In genomic region chr4:114512595-114513295, GRCh38 we compare ENCODE assay signal across 23 cellular contexts.
DNase-seq lines count a peak whose midpoint lies in the region; ATAC-seq, FAIRE-seq and TF ChIP-seq lines count a peak whose summit lies in the region.
"Had no signal": no experiment of that assay in that cellular context is flagged by ENCODE, and none has a peak within 500 bp of the region (broad histone marks: within the 10 kb centered on the region; RNA-seq: fewer than 3 reads in every experiment).

No MANE protein-coding gene starts in this region.

- no peak for TF ChIP-seq POLR2A in breast epithelium (IDR thresholded peaks at IDR 0.05)

- CTCF ChIA-PET in MCF 10A (lab: Yijun Ruan, JAX): interaction anchor here (0.6 to 1.5 kb wide), 3 partner anchors 18 to 146 kb away, joined by 3 to 4 read pairs (median 4); no protein-coding TSS in a partner anchor

- H3K4me1 ChIP-seq in breast epithelium (no peaks in the 10 kb centered on the region), neural progenitor cell (no peaks in the 10 kb centered on the region)
- H3K4me1 ChIP-seq: BLaER1 treated with 17β-estradiol and CSF1 and Interleukin-3, amounts not matched to agents 10 nM and 100 nM; Peyer's patch had no signal

- H3K27ac Mint-ChIP-seq in MCF 10A (ENCODE audit: low read depth, unreplicated experiment) (no peak overlapping the region), neural progenitor cell (no peak overlapping the region)
- H3K27ac Mint-ChIP-seq: GM23338 had no signal

- peak; percentile 25 for DNase-seq in MCF 10A (ENCODE audit: unreplicated experiment)
- DNase-seq in breast epithelium (ENCODE audit: low spot score in 2 of 2): no peak
- peak; percentile 11 for DNase-seq in RCC 7860 (ENCODE audit: low spot score)
- DNase-seq in foreskin melanocyte: peak; percentile 70
- no peak for DNase-seq in effector CD4-positive, alpha-beta T cell
- DNase-seq in neural progenitor cell (ENCODE audit: low spot score): no peak
- no peak for DNase-seq in NK-92 treated with Interleukin-12 subunit alpha and Interleukin-12 subunit beta, amount 100 ng/mL, for 24 hours (lab: John Stamatoyannopoulos, UW)
- DNase-seq: DMS153, KG1, MM.1S, NCI-H1105 treated with DMSO at 0.1 percent for 48 hours, NCI-H1930, NCI-H2171, NCI-H82, Peyer's patch, SW 1271 had no signal

- no peaks in the 10 kb centered on the region for H3K79me2 ChIP-seq in neural progenitor cell (ENCODE audit: low read depth)

- intact Hi-C loops in MCF 10A (cut with micrococcal nuclease) (loop anchor here (5.0 kb wide), 1 partner anchor 145 kb away; no protein-coding TSS in a partner anchor), breast epithelium (cut with DNase I; ENCODE audit: low total_unique reads) (no loop called here)

- H3K27ac ChIP-seq in breast epithelium (no peak overlapping the region), neural progenitor cell (no peak overlapping the region)
- H3K27ac ChIP-seq: 22Rv1; BLaER1 treated with 17β-estradiol and CSF1 and Interleukin-3, amounts not matched to agents 10 nM and 100 nM; HL-60; Peyer's patch had no signal

- no peaks in the 10 kb centered on the region for H3K9me3 ChIP-seq in breast epithelium
- no peaks in the 10 kb centered on the region for H3K9me3 ChIP-seq in neural progenitor cell (ENCODE audit: low read depth)
- H3K9me3 ChIP-seq: Peyer's patch had no signal

- H3K9ac ChIP-seq in neural progenitor cell: no peak overlapping the region
- H3K9ac ChIP-seq: BLaER1 treated with 17β-estradiol and CSF1 and Interleukin-3, amounts not matched to agents 10 nM and 100 nM had no signal

- no peaks in the 10 kb centered on the region for H3K36me3 Mint-ChIP-seq in MCF 10A (ENCODE audit: insufficient read depth, unreplicated experiment)
- H3K36me3 Mint-ChIP-seq in neural progenitor cell: peaks cover 3% of the 10 kb centered on the region

- POLR2A ChIA-PET in MCF 10A (lab: Yijun Ruan, JAX): interaction anchor here (0.7 kb wide), 1 partner anchor 434 kb away, joined by 3 read pairs; no protein-coding TSS in a partner anchor

- H3K27me3 Mint-ChIP-seq in MCF 10A (ENCODE audit: insufficient read depth, unreplicated experiment) (peaks cover 5% of the 10 kb centered on the region), neural progenitor cell (ENCODE audit: insufficient read depth, low read depth) (no peaks in the 10 kb centered on the region)

- no peaks in the 10 kb centered on the region for H3F3A ChIP-seq in neural progenitor cell (ENCODE audit: low read depth)

- H3K27me3 ChIP-seq in breast epithelium: no peaks in the 10 kb centered on the region
- H3K27me3 ChIP-seq in neural progenitor cell: no peaks in the 10 kb centered on the region
- H3K27me3 ChIP-seq: BLaER1 treated with 17β-estradiol and CSF1 and Interleukin-3, amounts not matched to agents 10 nM and 100 nM; Peyer's patch had no signal

- BruUV-seq in MCF 10A (replicated peaks; lab: Mats Ljungman, UMichigan): no TSS peak

- peak; percentile 38 for FAIRE-seq in RCC 7860 (lab: Jason Lieb, UNC)
- FAIRE-seq: G401.6, GM12891 had no signal

- H3K9me3 Mint-ChIP-seq in MCF 10A (ENCODE audit: unreplicated experiment): no peaks in the 10 kb centered on the region
- peaks cover 10% of the 10 kb centered on the region for H3K9me3 Mint-ChIP-seq in neural progenitor cell

- H3K4me2 ChIP-seq in neural progenitor cell: no peak overlapping the region
- H3K4me2 ChIP-seq: BLaER1 treated with 17β-estradiol and CSF1 and Interleukin-3, amounts not matched to agents 10 nM and 100 nM; GM23338 had no signal

- no peak overlapping the region for H3K4me3 ChIP-seq in breast epithelium
- no peak overlapping the region for H3K4me3 ChIP-seq in neural progenitor cell
- H3K4me3 ChIP-seq: BLaER1 treated with 17β-estradiol and CSF1 and Interleukin-3, amounts not matched to agents 10 nM and 100 nM; GM23338; Peyer's patch had no signal

- TF ChIP-seq CTCF in MCF 10A (IDR thresholded peaks at IDR 0.05; ENCODE audit: unreplicated experiment): no peak
- no peak for TF ChIP-seq CTCF in breast epithelium (IDR thresholded peaks at IDR 0.05)
- TF ChIP-seq CTCF in neural progenitor cell (IDR thresholded peaks at IDR 0.05): no peak

- H3K4me1 Mint-ChIP-seq in MCF 10A (ENCODE audit: insufficient read depth, unreplicated experiment) (no peaks in the 10 kb centered on the region), neural progenitor cell (no peaks in the 10 kb centered on the region)

- no peak overlapping the region for H2AFZ ChIP-seq in neural progenitor cell (replicated peaks)
- H2AFZ ChIP-seq: GM23338 had no signal

- H3K36me3 ChIP-seq in breast epithelium (no peaks in the 10 kb centered on the region), neural progenitor cell (no peaks in the 10 kb centered on the region)
- H3K36me3 ChIP-seq: BLaER1 treated with 17β-estradiol and CSF1 and Interleukin-3, amounts not matched to agents 10 nM and 100 nM; Peyer's patch had no signal

- H3K4me3 Mint-ChIP-seq in MCF 10A (ENCODE audit: unreplicated experiment) (no peak overlapping the region), neural progenitor cell (no peak overlapping the region)
- H3K4me3 Mint-ChIP-seq: GM23338 had no signal

- no peaks in the 10 kb centered on the region for H4K20me1 ChIP-seq in neural progenitor cell (ENCODE audit: low read depth)
- H4K20me1 ChIP-seq: BLaER1 treated with 17β-estradiol and CSF1 and Interleukin-3, amounts not matched to agents 10 nM and 100 nM had no signal

- ATAC-seq in HG02623 (IDR thresholded peaks at IDR 0.05; ENCODE audit: unreplicated experiment): no peak
- ATAC-seq: GM23338 had no signal

Comparison
In these comparisons a context has a peak if more than half of its experiments do, and no peak if none do; other contexts are left out.
1. DNase-seq: peak in MCF 10A (single experiment), RCC 7860 (single experiment) and foreskin melanocyte (single experiment); none in breast epithelium (0 of 2), effector CD4-positive, alpha-beta T cell (single experiment), neural progenitor cell (single experiment) and NK-92 treated with Interleukin-12 subunit alpha and Interleukin-12 subunit beta, amount 100 ng/mL, for 24 hours (single experiment).